Comparison of ENCODE assay signal across 1 cellular context in genomic region chr15:60390931-60391501, GRCh38.
TF ChIP-seq lines count a peak whose summit lies in the region.

No MANE protein-coding gene starts in this region.

TF ChIP-seq in GM12878, 131 proteins besides CTCF, POLR2A, EP300 and RAD21 (continued from another document):
- TF ChIP-seq SUPT20H (IDR thresholded peaks at IDR 0.05; ENCODE audit: borderline replicate concordance, control insufficient read depth, low read depth, low read length) (no peak), WRNIP1 (IDR thresholded peaks at IDR 0.05; ENCODE audit: borderline replicate concordance, low read depth, low read length) (no peak), NFIC (IDR thresholded peaks at IDR 0.05; ENCODE audit: low read depth, low read length) (no peak), FOS (IDR thresholded peaks at IDR 0.05; ENCODE audit: borderline replicate concordance, extremely low read depth, insufficient read length) (no peak), YY1 (IDR thresholded peaks at IDR 0.05; ENCODE audit: low read depth, low read length) (no peak)
